In the genomic region with DNA sequence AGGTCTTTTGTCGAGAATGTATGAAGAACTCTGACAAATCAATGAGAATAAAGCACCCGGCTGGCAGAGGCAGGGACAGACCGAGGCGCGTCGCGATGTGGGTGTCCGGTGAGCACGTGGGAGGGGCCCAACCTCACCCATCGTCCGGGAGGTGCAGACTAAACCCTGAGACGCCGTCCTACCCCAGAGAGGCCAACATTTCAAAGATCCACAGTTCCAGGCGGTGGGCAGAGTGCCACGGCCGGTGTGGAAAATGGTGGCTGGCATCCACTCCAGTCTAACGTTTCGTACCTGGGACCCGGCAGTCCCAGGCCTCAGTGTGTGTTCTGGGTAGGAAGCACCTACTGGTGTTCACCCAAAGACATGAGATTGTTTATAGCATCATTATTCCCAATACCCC, we compare ENCODE assay signal across 8 cellular contexts. TPM values are rescaled to one million over a fixed set of nuclear protein-coding genes. Genes with fewer than 3 reads are reported as not detected.
DNase-seq lines count a peak whose midpoint lies in the region; FAIRE-seq and TF ChIP-seq lines count a peak whose summit lies in the region.
"Not testable (repeated sequence)": the region's sequence is repeated elsewhere in the genome, so short reads cannot be mapped to it uniquely, and the experiment has no call there.

No MANE protein-coding gene starts in this region.

- WGBS in esophagus squamous epithelium, 2 donors = 85 to 94% methylated on average over 6 to 14 of the region's 19 CpGs
- WGBS in tibial nerve, 2 donors = 91% methylated on average over 16 to 19 of the region's 19 CpGs

- not testable (repeated sequence) for H3K27me3 ChIP-seq in AG04450 (ENCODE audit: control insufficient read depth, insufficient read depth, low read length); Peyer's patch; brain microvascular endothelial cell (replicated peaks); esophagus squamous epithelium; skeletal muscle satellite cell (ENCODE audit: control insufficient read depth, insufficient read depth, low read length); tibial nerve

- peaks cover 0 to 21% (median 0%) of the 10 kb centered on the region in 4 donors for H3K4me1 ChIP-seq in Peyer's patch
- H3K4me1 ChIP-seq in esophagus squamous epithelium = peaks cover 17 to 53% (median 29%) of the 10 kb centered on the region in 3 donors
- H3K4me1 ChIP-seq in kidney (ENCODE audit: control insufficient read depth in 1 of 2, insufficient read depth in 1 of 2, low read depth in 1 of 2, low read length in 2 of 2) = peaks cover 9 to 11% of the 10 kb centered on the region in 2 donors
- peaks cover 52% of the 10 kb centered on the region for H3K4me1 ChIP-seq in skeletal muscle satellite cell (ENCODE audit: control insufficient read depth, insufficient read depth, low read length)
- H3K4me1 ChIP-seq in tibial nerve = peaks cover 0 to 46% (median 13%) of the 10 kb centered on the region in 4 donors

- peaks cover 28% of the 10 kb centered on the region for H3K4me1 Mint-ChIP-seq in nephron

- not testable (repeated sequence) for TF ChIP-seq CTCF in AG04450 (IDR thresholded peaks at IDR 0.05; ENCODE audit: low read depth, low read length); Peyer's patch (IDR thresholded peaks at IDR 0.05); brain microvascular endothelial cell (IDR thresholded peaks at IDR 0.05; ENCODE audit: low read depth, low read length, missing control alignments); esophagus squamous epithelium (IDR thresholded peaks at IDR 0.05); kidney (IDR thresholded peaks at IDR 0.05; ENCODE audit: borderline replicate concordance, extremely low read depth, insufficient read depth); nephron (IDR thresholded peaks at IDR 0.05; ENCODE audit: unreplicated experiment in 3 of 3); tibial nerve (IDR thresholded peaks at IDR 0.05)

- not testable (repeated sequence) for FAIRE-seq in kidney (lab: Jason Lieb, UNC)

- not testable (repeated sequence) for H3K9me3 Mint-ChIP-seq in nephron

- H3K27ac ChIP-seq in AG04450 (ENCODE audit: low read depth, low read length) (peak overlapping the region; percentile 100), Peyer's patch (peak overlapping the region; percentile 70 to 95 (median 80)), brain microvascular endothelial cell (peak overlapping the region; percentile 99), esophagus squamous epithelium (peak overlapping the region; percentile 83 to 95 (median 88)), kidney (ENCODE audit: low read depth in 2 of 2, low read length in 2 of 2) (peak overlapping the region; percentile 92 to 98), tibial nerve (peak overlapping the region; percentile 78 to 97 (median 88))

- not testable (repeated sequence) for H3K4me3 Mint-ChIP-seq in nephron

- H3K27me3 Mint-ChIP-seq in nephron (ENCODE audit: low read depth) = not testable (repeated sequence)

- not testable (repeated sequence) for H3K9me3 ChIP-seq in AG04450 (ENCODE audit: control insufficient read depth, insufficient read depth, low read length); Peyer's patch; esophagus squamous epithelium; kidney (ENCODE audit: control insufficient read depth in 1 of 2, low read length in 2 of 2); skeletal muscle satellite cell (replicated peaks; ENCODE audit: low read length); tibial nerve

- CTCF ChIA-PET in AG04450 (lab: Charles Lee) = not testable (repeated sequence)

- H3K4me2 ChIP-seq in skeletal muscle satellite cell (ENCODE audit: low read length) = not testable (repeated sequence)

- DNase-seq in AG04450 (ENCODE audit: low read depth, low spot score); Peyer's patch; brain microvascular endothelial cell; esophagus squamous epithelium (lab: John Stamatoyannopoulos, UW); tibial nerve (ENCODE audit: low spot score in 2 of 2): not testable (repeated sequence)
- DNase-seq in kidney = peak; percentile 57

- intact Hi-C loops in esophagus squamous epithelium (cut with DNase I); kidney (cut with DNase I): not testable (repeated sequence)

- H3K27ac Mint-ChIP-seq in nephron = peak overlapping the region in 2 of 3 experiments; percentile 54 to 94

- TF ChIP-seq EP300 in tibial nerve (IDR thresholded peaks at IDR 0.05) = not testable (repeated sequence)

- in situ Hi-C loops in brain microvascular endothelial cell (cut with HindIII; ENCODE audit: low pct_ligation_motif_present, low sequenced_read_pairs) = not testable (repeated sequence)

- POLR2A ChIA-PET in AG04450 (lab: Yijun Ruan, JAX) = interaction anchor here (1.5 to 1.9 kb wide), 2 partner anchors 24 to 69 kb away, joined by 6 to 12 read pairs; no protein-coding TSS in a partner anchor

- H3K4me3 ChIP-seq in AG04450 (ENCODE audit: low read depth, low read length); Peyer's patch; brain microvascular endothelial cell (ENCODE audit: low read depth, low read length); esophagus squamous epithelium; kidney (ENCODE audit: low read length in 2 of 2); skeletal muscle satellite cell (ENCODE audit: low read length); tibial nerve: not testable (repeated sequence)

- H3K36me3 ChIP-seq in Peyer's patch; brain microvascular endothelial cell (replicated peaks); esophagus squamous epithelium; kidney (ENCODE audit: control insufficient read depth in 1 of 2, insufficient read depth in 2 of 2, low read length in 2 of 2); skeletal muscle satellite cell (ENCODE audit: insufficient read depth, low read length); tibial nerve: not testable (repeated sequence)

- H3K36me3 Mint-ChIP-seq in nephron (ENCODE audit: low read depth) = not testable (repeated sequence)

- TF ChIP-seq POLR2A in Peyer's patch (IDR thresholded peaks at IDR 0.05); esophagus squamous epithelium (IDR thresholded peaks at IDR 0.05); tibial nerve (IDR thresholded peaks at IDR 0.05): not testable (repeated sequence)

- H3K9ac ChIP-seq in kidney (ENCODE audit: low read length in 2 of 2) (peak overlapping the region in 1 of 2 donors; percentile 66), skeletal muscle satellite cell (ENCODE audit: low read depth, low read length) (peak overlapping the region; percentile 59)

RNA-seq across cellular contexts. Expression of a gene that starts 41.7 kb away (rescaled TPM):
- polyA plus RNA-seq in AG04450 (2011; rRNA removed) (25.3 and 37.0 TPM in 2 replicates), kidney (ENCODE audit: insufficient read depth, low read depth, low replicate concordance) (150 TPM)
- 7.7 and 9.1 TPM in 2 replicates for polyA minus RNA-seq in AG04450 (2011; rRNA and poly(A)+ RNA removed)
- total RNA-seq in Peyer's patch (10 to 100 TPM; 18.6 to 85.0 (median 33.0) TPM), esophagus squamous epithelium (10 to 100 TPM; 38.9 to 69.0 (median 52.5) TPM), kidney (316 TPM), tibial nerve (100 to 1,000 TPM; 124 to 224 (median 173) TPM)
- total RNA-seq in skeletal muscle satellite cell (2012; rRNA removed) = 25.6 and 40.2 TPM in 2 replicates
